9 cellular contexts compared by ENCODE assay signal in the genomic region with DNA sequence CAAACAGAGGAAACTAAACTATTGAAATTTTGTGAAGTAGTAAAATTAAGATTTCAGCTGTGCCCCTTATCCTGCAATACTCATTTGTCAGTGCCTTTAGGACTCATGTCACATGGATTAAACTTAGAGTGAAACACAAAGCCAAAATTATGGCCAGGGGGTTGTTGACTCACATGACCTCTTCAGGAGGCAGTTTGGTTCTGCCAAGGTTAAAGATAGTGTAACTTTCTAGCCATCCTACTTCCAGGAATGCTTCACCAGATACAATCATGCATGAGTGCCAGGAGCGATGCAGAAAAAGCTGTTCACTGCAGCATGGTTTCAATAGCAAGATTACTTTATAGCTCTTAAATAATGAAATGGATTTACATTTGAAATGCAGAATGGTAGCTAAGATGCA. TPM values are rescaled to one million over a fixed set of nuclear protein-coding genes. Genes with fewer than 3 reads are reported as not detected.
"Had no signal": no experiment of that assay in that cellular context is flagged by ENCODE, and none has a peak within 500 bp of the region (broad histone marks: within the 10 kb centered on the region; RNA-seq: fewer than 3 reads in every experiment).

No MANE protein-coding gene starts in this region.

RNA-seq across cellular contexts. Expression of a gene that starts 41.9 kb away (rescaled TPM):
- total RNA-seq: naive thymus-derived CD8-positive, alpha-beta T cell; natural killer cell treated with Interleukin-12 subunit alpha and Interleukin-12 subunit beta and Interleukin-15 and Interleukin-18, amount 100 ng/mL, for 72 hours; neural crest cell; osteocyte; prostate gland; smooth muscle cell; spleen; testis; upper lobe of right lung had no signal
- polyA plus RNA-seq: naive thymus-derived CD8-positive, alpha-beta T cell; smooth muscle cell; spleen had no signal
